In genomic region chr3:46708401-46709146, GRCh38 we compare ENCODE assay signal across 19 cellular contexts. TPM values are rescaled to one million over a fixed set of nuclear protein-coding genes. Genes with fewer than 3 reads are reported as not detected.
A peak's percentile ranks its signal among the peaks of the same experiment; 100 is the strongest.
DNase-seq lines count a peak whose midpoint lies in the region; ATAC-seq and TF ChIP-seq lines count a peak whose summit lies in the region.
"Had no signal": no experiment of that assay in that cellular context is flagged by ENCODE, and none has a peak within 500 bp of the region (broad histone marks: within the 10 kb centered on the region; RNA-seq: fewer than 3 reads in every experiment).

No MANE protein-coding gene starts in this region.

- CTCF ChIA-PET in activated B cell treated with CpG ODN at 0.5 μM for 24 hours (lab: Charles Lee) = interaction anchor here (0.9 to 2.2 kb wide), 4 partner anchors 11 to 201 kb away, joined by 3 to 7 read pairs (median 4); no protein-coding TSS in a partner anchor

- no peaks in the 10 kb centered on the region for H3K27me3 Mint-ChIP-seq in activated B cell treated with CpG ODN at 0.5 μM for 24 hours

- no peak for TF ChIP-seq CTCF in heart right ventricle (IDR thresholded peaks at IDR 0.05)
- TF ChIP-seq CTCF in activated B cell treated with CpG ODN at 0.5 μM for 24 hours (IDR thresholded peaks at IDR 0.05) = no peak
- TF ChIP-seq CTCF in lower lobe of right lung (IDR thresholded peaks at IDR 0.05) = no peak

- H3K9me3 ChIP-seq in heart right ventricle (no peaks in the 10 kb centered on the region), lower lobe of right lung (no peaks in the 10 kb centered on the region)
- H3K9me3 ChIP-seq: thoracic aorta had no signal

- H3K27ac ChIP-seq in heart right ventricle (no peak overlapping the region), lower lobe of right lung (no peak overlapping the region)
- H3K27ac ChIP-seq: thoracic aorta had no signal

- no peaks in the 10 kb centered on the region for H3K9me3 Mint-ChIP-seq in activated B cell treated with CpG ODN at 0.5 μM for 24 hours
- H3K9me3 Mint-ChIP-seq: activated CD4-positive, alpha-beta T cell treated with anti-CD3 and anti-CD28 coated beads, Interleukin-2, amount 10 ng/mL, durations not matched to agents 24 days and 14 days; brain; CD8-positive, alpha-beta memory T cell; IgD-negative memory B cell had no signal

- H3K4me3 Mint-ChIP-seq in activated B cell treated with CpG ODN at 0.5 μM for 24 hours = no peak overlapping the region
- H3K4me3 Mint-ChIP-seq: activated CD4-positive, alpha-beta T cell treated with anti-CD3 and anti-CD28 coated beads, Interleukin-2, amount 10 ng/mL, durations not matched to agents 24 days and 14 days; brain; CD8-positive, alpha-beta memory T cell; IgD-negative memory B cell had no signal

- no peak overlapping the region for H3K4me3 ChIP-seq in heart right ventricle
- H3K4me3 ChIP-seq in lower lobe of right lung = no peak overlapping the region
- H3K4me3 ChIP-seq: thoracic aorta had no signal

- H3K36me3 Mint-ChIP-seq in activated B cell treated with CpG ODN at 0.5 μM for 24 hours (ENCODE audit: low read depth) = no peaks in the 10 kb centered on the region
- H3K36me3 Mint-ChIP-seq: brain; CD8-positive, alpha-beta memory T cell had no signal

- H3K27me3 ChIP-seq in heart right ventricle = peaks cover 0 to 5% (median 0%) of the 10 kb centered on the region in 7 donors
- peaks cover under 1% of the 10 kb centered on the region for H3K27me3 ChIP-seq in lower lobe of right lung (ENCODE audit: low read depth)

- WGBS in heart right ventricle, 2 donors = 87 to 88% methylated on average over 10 of the region's 10 CpGs

- no peak overlapping the region for H3K27ac Mint-ChIP-seq in activated B cell treated with CpG ODN at 0.5 μM for 24 hours
- H3K27ac Mint-ChIP-seq: activated CD4-positive, alpha-beta T cell treated with anti-CD3 and anti-CD28 coated beads, Interleukin-2, amount 10 ng/mL, durations not matched to agents 24 days and 14 days; brain; IgD-negative memory B cell had no signal

- H3K36me3 ChIP-seq in heart right ventricle = no peaks in the 10 kb centered on the region
- H3K36me3 ChIP-seq in lower lobe of right lung = no peaks in the 10 kb centered on the region
- H3K36me3 ChIP-seq: thoracic aorta had no signal

- H3K4me1 Mint-ChIP-seq in activated B cell treated with CpG ODN at 0.5 μM for 24 hours = no peaks in the 10 kb centered on the region
- H3K4me1 Mint-ChIP-seq: activated CD4-positive, alpha-beta T cell treated with anti-CD3 and anti-CD28 coated beads, Interleukin-2, amount 10 ng/mL, durations not matched to agents 24 days and 14 days; CD8-positive, alpha-beta memory T cell had no signal

- intact Hi-C loops in Right ventricle myocardium superior (cut with DNase I) (loop anchor here (5.0 to 10.0 kb wide), 3 partner anchors 136 to 296 kb away; no protein-coding TSS in a partner anchor), heart right ventricle (cut with DNase I) (loop anchor here in 9 of 10 donors (5.0 to 10.0 kb wide), 5 partner anchors 139 to 616 kb away; no protein-coding TSS in a partner anchor), activated B cell treated with CpG ODN at 0.5 μM for 24 hours (cut with micrococcal nuclease) (no loop called here), lower lobe of right lung (cut with DNase I) (loop anchor here (10.0 kb wide), 1 partner anchor 186 kb away; no protein-coding TSS in a partner anchor)

- H3K4me1 ChIP-seq in heart right ventricle (peaks cover 0 to 9% (median 3%) of the 10 kb centered on the region in 9 donors), lower lobe of right lung (no peaks in the 10 kb centered on the region)

- POLR2A ChIA-PET in activated B cell treated with CpG ODN at 0.5 μM for 24 hours (lab: Charles Lee) = no interaction called here

- ATAC-seq in Right ventricle myocardium superior (ENCODE audit: poor library complexity) (no peak), heart right ventricle (no peak), activated B cell treated with CpG ODN at 0.5 μM for 24 hours (ENCODE audit: low read depth) (no peak), lower lobe of right lung (no peak), HG02642 (IDR thresholded peaks at IDR 0.05; ENCODE audit: poor library complexity, unreplicated experiment) (no peak)

- DNase-seq in Right ventricle myocardium superior = peak; percentile 36
- no peak for DNase-seq in heart right ventricle
- DNase-seq in activated B cell treated with CpG ODN at 0.5 μM for 24 hours = peak; percentile 7
- peak; percentile 34 for DNase-seq in lower lobe of right lung
- peak; percentile 37 for DNase-seq in ureter (ENCODE audit: low spot score)
- DNase-seq in iPS-NIHi11 (ENCODE audit: low spot score) = no peak
- DNase-seq: activated CD4-positive, alpha-beta T cell treated with anti-CD3 and anti-CD28 coated beads, Interleukin-2, amount 10 ng/mL, durations not matched to agents 24 days and 14 days; cortex of kidney; GDM1; NCI-H1436; NCI-H526; nucleus accumbens; SHP77 had no signal

RNA-seq across cellular contexts. Expression of gene TMIE, which starts 7.4 kb away (rescaled TPM):
- total RNA-seq in Right ventricle myocardium superior = 1.00 TPM
- total RNA-seq in heart right ventricle = 1 to 10 TPM in 1 of 10 donors, under 1 TPM in 8, not detected in 1; 0.21 to 1.1 (median 0.48) TPM
- polyA plus RNA-seq in heart right ventricle = 1 to 10 TPM in 1 of 2 donors, under 1 TPM in 1; 0.39 to 1.2 TPM
- total RNA-seq in activated B cell treated with CpG ODN at 0.5 μM for 24 hours = 0.39 and 0.44 TPM in 2 replicates
- 1.0 TPM for total RNA-seq in lower lobe of right lung
- total RNA-seq in ureter = 1.0 TPM
- total RNA-seq: activated CD4-positive, alpha-beta T cell treated with anti-CD3 and anti-CD28 coated beads, Interleukin-2, amount 10 ng/mL, durations not matched to agents 24 days and 14 days; thoracic aorta had no signal
- polyA plus RNA-seq: IgD-negative memory B cell had no signal

RNA-seq across cellular contexts. Expression of gene PRSS50, which starts 9.1 kb away (rescaled TPM):
- total RNA-seq in Right ventricle myocardium superior (0.16 TPM), heart right ventricle (under 1 TPM in 8 of 10 donors, not detected in 2; 0.09 to 0.37 (median 0.25) TPM), activated B cell treated with CpG ODN at 0.5 μM for 24 hours (not detected in 2 replicates), lower lobe of right lung (0.41 TPM), ureter (1.6 TPM)
- polyA plus RNA-seq in heart right ventricle = under 1 TPM; 0.43 to 0.88 TPM
- total RNA-seq: activated CD4-positive, alpha-beta T cell treated with anti-CD3 and anti-CD28 coated beads, Interleukin-2, amount 10 ng/mL, durations not matched to agents 24 days and 14 days; CD8-positive, alpha-beta memory T cell; M059J had no signal
- polyA plus RNA-seq: IgD-negative memory B cell had no signal

RNA-seq across cellular contexts. Expression of gene ALS2CL, which starts 15.1 kb away (rescaled TPM):
- total RNA-seq in Right ventricle myocardium superior (37.0 TPM), heart right ventricle (10 to 100 TPM; 16.3 to 41.6 (median 21.6) TPM), activated B cell treated with CpG ODN at 0.5 μM for 24 hours (1.6 and 1.8 TPM in 2 replicates), lower lobe of right lung (59.7 TPM), ureter (64.5 TPM)
- 100 to 1,000 TPM in 1 of 2 donors, 10 to 100 TPM in 1; 15.6 to 102 TPM for polyA plus RNA-seq in heart right ventricle

Comparison
In these comparisons a context has a peak if more than half of its experiments do, and no peak if none do; other contexts are left out.
1. DNase-seq: peak in Right ventricle myocardium superior (single experiment), activated B cell treated with CpG ODN at 0.5 μM for 24 hours (single experiment), lower lobe of right lung (single experiment) and ureter (single experiment); none in heart right ventricle (0 of 2) and iPS-NIHi11 (single experiment).